Comparison of ENCODE assay signal across 1 cellular context in genomic region chr6:83153958-83154357, GRCh38.
TF ChIP-seq lines count a peak whose summit lies in the region.

No MANE protein-coding gene starts in this region.

TF ChIP-seq in K562, 482 proteins besides CTCF, POLR2A, EP300 and RAD21:
- no peak for TF ChIP-seq ZNF766 (CRISPR knock-in tag; conservative IDR thresholded peaks at IDR 0.05)
- TF ChIP-seq MEIS2 (IDR thresholded peaks at IDR 0.05; ENCODE audit: partially characterized antibody) = peak; percentile 51
- peak; percentile 66; the same call in 1 of the 2 replicates for TF ChIP-seq SOX6 (IDR thresholded peaks at IDR 0.05)
- peak; percentile 85 for TF ChIP-seq ZNF175 (CRISPR knock-in tag; IDR thresholded peaks at IDR 0.05; ENCODE audit: low read depth)
- no peak for TF ChIP-seq CEBPG (CRISPR knock-in tag; IDR thresholded peaks at IDR 0.05)
- TF ChIP-seq CEBPG (tag; conservative IDR thresholded peaks at IDR 0.05 in 1 of 2, IDR thresholded peaks at IDR 0.05 in 1 of 2) = peak in 1 of 2 experiments; percentile 87; a peak in 2 of 4 replicates
- TF ChIP-seq NFATC3 (IDR thresholded peaks at IDR 0.05) = no peak
- no peak for TF ChIP-seq CBFA2T2 (conservative IDR thresholded peaks at IDR 0.05)
- TF ChIP-seq TAL1 (IDR thresholded peaks at IDR 0.05) = peak; percentile 17; the same call in 1 of the 2 replicates
- TF ChIP-seq ZNF316 (IDR thresholded peaks at IDR 0.05) = peak; percentile 60
